Comparison of ENCODE assay signal across 21 cellular contexts in the genomic region with DNA sequence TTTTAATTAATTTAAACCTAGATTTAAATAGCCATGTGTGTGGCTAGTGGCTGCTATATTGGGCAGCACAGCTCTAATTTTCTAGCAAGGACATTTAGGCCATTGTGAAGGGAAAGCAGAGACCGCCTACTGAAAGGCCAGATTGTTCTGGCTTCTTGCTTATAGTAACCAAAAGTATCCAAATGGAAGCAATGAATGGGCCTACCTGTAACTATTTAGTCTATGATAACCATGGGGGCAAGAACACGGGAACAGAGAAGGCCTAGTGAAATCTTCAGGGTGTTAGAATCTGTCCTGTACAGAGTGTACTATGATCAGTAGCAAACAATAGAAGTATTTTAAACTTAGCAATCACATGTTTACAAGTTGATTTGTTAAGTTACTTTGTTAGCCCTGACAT.
"Had no signal": no experiment of that assay in that cellular context is flagged by ENCODE, and none has a peak within 500 bp of the region (broad histone marks: within the 10 kb centered on the region; RNA-seq: fewer than 3 reads in every experiment).

No MANE protein-coding gene starts in this region.

- H3K27me3 ChIP-seq: gastroesophageal sphincter, heart left ventricle, pancreas, uterus had no signal

- H3K4me3 ChIP-seq: breast epithelium, coronary artery, gastroesophageal sphincter, heart left ventricle, pancreas, uterus had no signal

- ATAC-seq: activated CD8-positive, alpha-beta T cell treated with anti-CD3 and anti-CD28 coated beads, Interleukin-2, amount 10 ng/mL, durations not matched to agents 7 days and 5 days; activated T-helper 17 cell treated with anti-CD3 and anti-CD28 coated beads, Interleukin-2, amount 50 U/mL, for 72 hours; gastroesophageal sphincter; heart left ventricle; left colon; right cardiac atrium had no signal

- DNase-seq: activated CD4-positive, alpha-beta T cell treated with anti-CD3 and anti-CD28 coated beads, Interleukin-2, amount 50 U/mL, for 1 hour; activated CD4-positive, CD25-positive, alpha-beta regulatory T cell treated with anti-CD3 and anti-CD28 coated beads, Interleukin-2, amount 50 U/mL, for 72 hours; activated CD8-positive, alpha-beta T cell treated with anti-CD3 and anti-CD28 coated beads, Interleukin-2, amount 10 ng/mL, durations not matched to agents 7 days and 5 days; activated naive CD4-positive, alpha-beta T cell; activated T-cell treated with anti-CD3 and anti-CD28 coated beads, Interleukin-2, amount 50 U/mL, for 24 hours; cerebellar nuclear complex; heart left ventricle; islet precursor cell; left colon; mesenchymal stem cell; nephron progenitor cell; pancreas; right cardiac atrium; stimulated activated CD4-positive, alpha-beta T cell treated with anti-CD3 and anti-CD28 coated beads, Interleukin-4, amount 100 ng/mL, for 24 hours; stimulated activated naive CD4-positive, alpha-beta T cell treated with Interleukin-2 at 50 U/mL for 16 hours; uterus; WERI-Rb-1 had no signal

- H3K4me1 ChIP-seq: breast epithelium, gastroesophageal sphincter, heart left ventricle, pancreas, uterus had no signal

- H3K36me3 ChIP-seq: breast epithelium, gastroesophageal sphincter, heart left ventricle, pancreas, uterus, WERI-Rb-1 had no signal

- H3K9me3 ChIP-seq: breast epithelium, gastroesophageal sphincter, heart left ventricle, pancreas, uterus had no signal
